Comparison of ENCODE assay signal across 25 cellular contexts in the genomic region with DNA sequence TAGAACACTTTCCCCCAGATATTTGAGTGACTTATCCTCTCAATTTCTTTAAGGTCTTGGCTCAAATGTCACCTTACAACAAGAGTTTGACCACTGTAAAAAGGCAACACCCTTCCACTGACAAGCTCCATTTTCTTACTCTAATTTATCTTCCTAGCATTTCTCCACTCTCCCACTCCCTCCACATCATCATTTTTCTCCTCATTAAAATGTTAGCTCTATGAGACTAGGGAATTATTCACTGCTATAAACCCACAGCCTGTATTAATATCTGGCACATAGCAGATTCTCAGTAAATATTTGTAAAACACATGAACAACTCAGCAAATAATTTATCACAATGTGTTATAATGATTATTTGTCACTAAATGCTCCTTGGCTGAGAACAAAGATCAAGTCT.
"Had no signal": no experiment of that assay in that cellular context is flagged by ENCODE, and none has a peak within 500 bp of the region (broad histone marks: within the 10 kb centered on the region; RNA-seq: fewer than 3 reads in every experiment).

No MANE protein-coding gene starts in this region.

- H3K4me3 ChIP-seq: colonic mucosa, coronary artery, dorsolateral prefrontal cortex, esophagus muscularis mucosa, esophagus squamous epithelium, gastrocnemius medialis, gastroesophageal sphincter, heart left ventricle, heart right ventricle, hepatocyte had no signal

- H3K36me3 ChIP-seq: colonic mucosa, esophagus muscularis mucosa, esophagus squamous epithelium, gastrocnemius medialis, gastroesophageal sphincter, heart left ventricle, heart right ventricle had no signal

- H3K9me3 ChIP-seq: colonic mucosa, gastrocnemius medialis had no signal

- H2AFZ ChIP-seq: hepatocyte had no signal

- H3K27ac ChIP-seq: colonic mucosa, coronary artery, dorsolateral prefrontal cortex, epithelial cell of prostate, esophagus muscularis mucosa, esophagus squamous epithelium, foreskin keratinocyte, gastrocnemius medialis, gastroesophageal sphincter, heart left ventricle, heart right ventricle, hepatocyte had no signal

- H3K4me1 ChIP-seq: colonic mucosa, foreskin keratinocyte, gastroesophageal sphincter had no signal

- H3K4me2 ChIP-seq: hepatocyte had no signal

- ATAC-seq: effector memory CD8-positive, alpha-beta T cell; esophagus mucosa; foreskin keratinocyte; gastrocnemius medialis; gastroesophageal sphincter; heart left ventricle; heart right ventricle had no signal

- DNase-seq: colonic mucosa; cortex of kidney; dermis blood vessel endothelial cell; dorsolateral prefrontal cortex; effector CD4-positive, alpha-beta T cell; effector CD8-positive, alpha-beta T cell; effector memory CD4-positive, alpha-beta T cell; effector memory CD8-positive, alpha-beta T cell; endodermal cell; erythroblast; esophagus squamous epithelium; foreskin fibroblast; foreskin keratinocyte; foreskin melanocyte; gastrocnemius medialis; glutamatergic neuron; head of caudate nucleus; heart left ventricle; heart right ventricle had no signal

- H3K27me3 ChIP-seq: colonic mucosa, dorsolateral prefrontal cortex, esophagus muscularis mucosa, esophagus squamous epithelium, foreskin keratinocyte, gastrocnemius medialis, gastroesophageal sphincter, heart left ventricle, heart right ventricle, hepatocyte had no signal
